In the genomic region with DNA sequence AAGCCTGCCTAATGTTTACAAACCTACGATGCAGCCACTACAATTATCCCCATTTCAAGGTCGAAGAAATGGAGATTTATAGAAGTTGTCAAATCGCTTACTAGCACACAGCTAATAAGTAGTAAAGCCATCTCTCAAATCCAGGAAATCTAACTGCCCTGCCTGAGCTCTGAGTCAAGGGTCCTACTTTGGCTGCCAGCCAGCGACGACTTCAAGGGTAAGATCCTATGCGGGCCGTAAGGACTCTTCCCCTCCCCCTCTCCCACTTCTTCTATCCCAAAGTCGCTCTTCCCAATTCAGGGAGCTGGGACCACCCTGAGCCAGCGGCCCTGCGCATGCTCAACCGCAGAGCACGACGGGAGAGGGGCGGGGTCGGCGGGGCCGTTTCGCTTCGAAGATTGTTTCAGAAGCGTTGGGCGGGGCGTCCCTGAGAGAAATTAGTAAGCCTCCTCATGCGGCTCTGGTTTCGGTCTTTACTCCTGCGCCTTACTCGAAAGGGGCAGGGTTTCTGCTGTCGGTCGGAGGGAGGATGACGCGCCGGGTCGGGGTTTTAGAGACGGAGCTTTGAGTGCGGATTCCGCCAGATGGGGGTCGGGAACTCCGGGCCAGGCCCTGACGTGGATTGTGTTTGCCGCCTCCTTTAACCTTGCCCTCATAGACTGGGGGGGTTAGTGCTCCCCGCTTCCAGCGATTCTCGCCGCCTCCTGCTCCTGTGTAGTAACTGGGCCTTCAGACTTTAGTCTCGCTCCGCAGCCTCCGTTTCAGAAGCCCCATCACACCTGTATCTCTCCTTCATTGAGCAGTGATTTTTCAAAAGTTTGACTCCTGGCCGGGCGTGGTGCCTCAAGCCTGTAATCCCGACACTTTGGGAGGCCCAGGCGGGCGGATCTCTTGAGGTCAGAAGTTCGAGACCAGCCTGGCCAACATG, we compare ENCODE assay signal across 7 cellular contexts. TPM values are rescaled to one million over a fixed set of nuclear protein-coding genes. Genes with fewer than 3 reads are reported as not detected.
A peak's percentile ranks its signal among the peaks of the same experiment; 100 is the strongest.
DNase-seq lines count a peak whose midpoint lies in the region; ATAC-seq, FAIRE-seq and TF ChIP-seq lines count a peak whose summit lies in the region.

A gene (plus strand): TSS at position 383 of the 928 bp plus-strand sequence. CDS start 14,603 bp downstream, outside the sequence.

- TF ChIP-seq CTCF in K562 (IDR thresholded peaks at IDR 0.05 in 2 of 3, conservative IDR thresholded peaks at IDR 0.05 in 1 of 3; ENCODE audit: insufficient read depth in 2 of 3, low read depth in 1 of 3, low read length in 3 of 3) = 0 out of 6 replicates have a peak, but pooled peaks of 1 of the 3 experiments have one; percentile 0
- no peak for TF ChIP-seq CTCF in sigmoid colon (IDR thresholded peaks at IDR 0.05)

- WGBS in K562 (ENCODE audit: insufficient coverage, low coverage, missing lambda C conversion rate) = under 1% methylated on average over 48 of the region's 52 CpGs
- WGBS in sigmoid colon, 2 donors = 0 to 1% methylated on average over 52 of the region's 52 CpGs

- TF ChIP-seq EP300 in K562 (IDR thresholded peaks at IDR 0.05; ENCODE audit: low read length) (peak; percentile 41; the same call in 1 of the 2 replicates), sigmoid colon (IDR thresholded peaks at IDR 0.05) (no peak)

- peak within 1 kb of the TSS; percentile 88 to 96 for H3K9ac ChIP-seq in K562 (ENCODE audit: insufficient read depth in 1 of 2, low read depth in 2 of 2, low read length in 2 of 2)

- H3K27ac ChIP-seq in K562 (ENCODE audit: extremely low read depth, low read depth, low read length) = peak within 1 kb of the TSS; percentile 86
- peak within 1 kb of the TSS; percentile 86 to 91 (median 88) for H3K27ac ChIP-seq in sigmoid colon

- POLR2A ChIA-PET in K562 (lab: Yijun Ruan, JAX) = interaction anchor here (0.6 to 1.7 kb wide), 9 partner anchors 12 to 458 kb away, joined by 3 to 7 read pairs (median 4); a partner anchor contains a TSS

- in situ Hi-C loops in K562 (cut with MboI) = no loop called here

- H3K9me3 ChIP-seq in K562 (replicated peaks; ENCODE audit: control insufficient read depth, insufficient read depth, low read depth, low read length) (no peaks in the 10 kb centered on the region), sigmoid colon (peaks cover 0 to 2% (median 0%) of the 10 kb centered on the region in 4 donors)

- TF ChIP-seq RAD21 in K562 (CRISPR knock-in tag; conservative IDR thresholded peaks at IDR 0.05 in 1 of 2, IDR thresholded peaks at IDR 0.05 in 1 of 2) = no peak; a peak in 1 of 4 replicates

- peak; percentile 56 for FAIRE-seq in K562 (lab: Jason Lieb, UNC)

- H3K9me1 ChIP-seq in K562 (ENCODE audit: control insufficient read depth, insufficient read depth, low read length) = no peaks in the 10 kb centered on the region

- H4K20me1 ChIP-seq in K562 (replicated peaks; ENCODE audit: control insufficient read depth, insufficient read depth, low read length) = no peaks in the 10 kb centered on the region

- BruUV-seq in K562 (replicated peaks; lab: Mats Ljungman, UMichigan) = TSS peak; percentile 96

- DNase-seq in NCI-H187 treated with DMSO at 0.1 percent for 48 hours (lab: John Stamatoyannopoulos, UW) (peak; percentile 11), T1000 (lab: John Stamatoyannopoulos, UW) (peak; percentile 70), K562 (ENCODE audit: extremely low read depth in 1 of 4, low spot score in 3 of 4) (peak; percentile 88 to 92 (median 92)), iPS DF 4.7 (ENCODE audit: extremely low read depth, low spot score) (peak; percentile 85), sigmoid colon (peak; percentile 91)

- H3K79me2 ChIP-seq in K562 (ENCODE audit: control insufficient read depth, insufficient read depth, low read length) = peaks cover 40% of the 10 kb centered on the region

- H2AFZ ChIP-seq in K562 (ENCODE audit: low read depth, low read length) = peak within 1 kb of the TSS; percentile 100

- CTCF ChIA-PET in K562 (lab: Yijun Ruan, JAX; ENCODE audit: low intra/inter-chr PET ratio) = no interaction called here

- H3K4me3 ChIP-seq in K562 (peak within 1 kb of the TSS; percentile 68), sigmoid colon (peak within 1 kb of the TSS; percentile 60 to 71 (median 63))

- TF ChIP-seq POLR2A in GM18505 (IDR thresholded peaks at IDR 0.05; ENCODE audit: borderline replicate concordance, extremely low read depth, insufficient read depth, insufficient read length) (peak; percentile 76), K562 (conservative IDR thresholded peaks at IDR 0.05) (peak; percentile 90), sigmoid colon (IDR thresholded peaks at IDR 0.05) (peak; percentile 39 to 42)

- intact Hi-C loops in K562 (cut with micrococcal nuclease) (no loop called here), sigmoid colon (cut with DNase I) (loop anchor here (1.0 to 2.0 kb wide), 2 partner anchors 48 to 216 kb away; a partner anchor contains a TSS)

- peak within 1 kb of the TSS; percentile 99 for H3K4me2 ChIP-seq in K562 (ENCODE audit: insufficient read depth, low read length)

- H3K4me1 ChIP-seq in K562 (replicated peaks in 1 of 2; ENCODE audit: control insufficient read depth in 2 of 2, insufficient read depth in 2 of 2, low read length in 2 of 2) (peaks cover 12 to 15% of the 10 kb centered on the region in 2 experiments; a peak in 4 of 5 replicates), sigmoid colon (peaks cover 0 to 22% (median 14%) of the 10 kb centered on the region in 4 donors)

- H3K27me3 ChIP-seq in K562 (ENCODE audit: control insufficient read depth in 2 of 2, insufficient read depth in 2 of 2, low read length in 2 of 2) (no peaks in the 10 kb centered on the region), sigmoid colon (no peaks in the 10 kb centered on the region)

- H3K36me3 ChIP-seq in K562 (ENCODE audit: control insufficient read depth, insufficient read depth, low read length) (peaks cover 4% of the 10 kb centered on the region; the same call in 2 of the 3 replicates), sigmoid colon (no peaks in the 10 kb centered on the region)

- ATAC-seq in GM18505 (IDR thresholded peaks at IDR 0.05; ENCODE audit: unreplicated experiment) = peak; percentile 93
- peak; percentile 92 for ATAC-seq in HG02938 (IDR thresholded peaks at IDR 0.05; ENCODE audit: unreplicated experiment)
- ATAC-seq in K562 = peak; percentile 96

TF ChIP-seq in K562, 482 proteins besides CTCF, POLR2A, EP300 and RAD21 (continues in another document):
- peak; percentile 89 for TF ChIP-seq RBFOX2 (IDR thresholded peaks at IDR 0.05; ENCODE audit: low read depth, low read length)
- TF ChIP-seq GTF2E2 (tag; IDR thresholded peaks at IDR 0.05) = peak; percentile 73
- peak; percentile 94 for TF ChIP-seq FOXM1 (IDR thresholded peaks at IDR 0.05; ENCODE audit: low read depth)
- TF ChIP-seq FOXM1 (CRISPR knock-in tag; IDR thresholded peaks at IDR 0.05; ENCODE audit: low read depth) = 0 out of 2 replicates have a peak, but pooled peaks have one; percentile 62
- TF ChIP-seq SETDB1 (IDR thresholded peaks at IDR 0.05; ENCODE audit: low read length) = no peak
- TF ChIP-seq, protein P1, sequence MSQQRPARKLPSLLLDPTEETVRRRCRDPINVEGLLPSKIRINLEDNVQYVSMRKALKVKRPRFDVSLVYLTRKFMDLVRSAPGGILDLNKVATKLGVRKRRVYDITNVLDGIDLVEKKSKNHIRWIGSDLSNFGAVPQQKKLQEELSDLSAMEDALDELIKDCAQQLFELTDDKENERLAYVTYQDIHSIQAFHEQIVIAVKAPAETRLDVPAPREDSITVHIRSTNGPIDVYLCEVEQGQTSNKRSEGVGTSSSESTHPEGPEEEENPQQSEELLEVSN (IDR thresholded peaks at IDR 0.05; ENCODE audit: borderline replicate concordance in 1 of 2, extremely low read depth in 1 of 2, insufficient read depth in 1 of 2, insufficient read length in 1 of 2, low read depth in 1 of 2, low read length in 1 of 2, poor library complexity in 1 of 2, severe bottlenecking in 1 of 2) = peak; percentile 56 to 65
- TF ChIP-seq, protein P2, sequence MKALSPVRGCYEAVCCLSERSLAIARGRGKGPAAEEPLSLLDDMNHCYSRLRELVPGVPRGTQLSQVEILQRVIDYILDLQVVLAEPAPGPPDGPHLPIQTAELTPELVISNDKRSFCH (CRISPR knock-in tag; IDR thresholded peaks at IDR 0.05) = no peak
- TF ChIP-seq, protein P2 (tag; IDR thresholded peaks at IDR 0.05) = 0 out of 2 replicates have a peak, but pooled peaks have one; percentile 41
- no peak for TF ChIP-seq ZNF347 (CRISPR knock-in tag; IDR thresholded peaks at IDR 0.05; ENCODE audit: low read depth)
- TF ChIP-seq ZZZ3 (IDR thresholded peaks at IDR 0.05) = peak; percentile 94
- TF ChIP-seq FOXJ2 (tag; IDR thresholded peaks at IDR 0.05) = no peak
- TF ChIP-seq ZNF124 (CRISPR knock-in tag; IDR thresholded peaks at IDR 0.05) = no peak
- TF ChIP-seq BRD9 (IDR thresholded peaks at IDR 0.05; ENCODE audit: low read depth, partially characterized antibody) = peak; percentile 21

RNA-seq across cellular contexts. Expression of the gene that starts here (rescaled TPM):
- total RNA-seq in K562 (2011; cell fraction: chromatin; rRNA removed; ENCODE audit: low replicate concordance) = 52.0 and 81.1 TPM in 2 replicates
- 19.8 and 24.6 TPM in 2 replicates for total RNA-seq in K562 (2011; cell fraction: nucleolus; rRNA removed)
- total RNA-seq in K562 (2011; cell fraction: nucleoplasm; rRNA removed) = 35.9 and 38.6 TPM in 2 replicates
- 8.0 and 10.6 TPM in 2 replicates for total RNA-seq in K562 (2014; rRNA removed)
- 23.9 and 25.1 TPM in 2 replicates for total RNA-seq in K562 (2014; rRNA removed; fragmentation: Illumina TruSeq; extraction: Trizol)
- 20.5 and 24.5 TPM in 2 replicates for total RNA-seq in K562 (2015; rRNA removed; fragmentation: Illumina TruSeq; extraction: Trizol)
- 18.6 and 20.3 TPM in 2 replicates for total RNA-seq in K562 (2021)
- 25.4 and 27.0 TPM in 2 replicates for polyA plus RNA-seq in K562 (2011; rRNA removed)
- polyA plus RNA-seq in K562 (2011; cell fraction: cytosol; rRNA removed) = 6.5 and 12.9 TPM in 2 replicates
- polyA plus RNA-seq in K562 (2011; cell fraction: nucleus; rRNA removed) = 21.6 and 24.5 TPM in 2 replicates
- polyA plus RNA-seq in K562 (2012) = 7.5 and 8.5 TPM in 2 replicates
- polyA plus RNA-seq in K562 (2014; fragmentation: Illumina TruSeq; extraction: Trizol) = 12.2 and 15.8 TPM in 2 replicates
- 10 to 100 TPM in 1 of 2 experiments, 1 to 10 TPM in 1; 8.8 to 14.2 TPM for polyA plus RNA-seq in K562 (2014; fragmentation: Nextera tagmentation; extraction: Ambion mirVana)
- polyA plus RNA-seq in K562 (2014; rRNA removed) = 7.5 and 8.6 TPM in 2 replicates
- polyA minus RNA-seq in K562 (2011; rRNA and poly(A)+ RNA removed) = 63.3 and 94.2 TPM in 2 replicates
- polyA minus RNA-seq in K562 (2011; cell fraction: cytosol; rRNA and poly(A)+ RNA removed) = 17.0 and 20.5 TPM in 2 replicates
- 7.1 and 24.3 TPM in 2 replicates for polyA minus RNA-seq in K562 (2011; cell fraction: nucleus; rRNA and poly(A)+ RNA removed)
- total RNA-seq in sigmoid colon = 10 to 100 TPM; 13.0 to 29.6 (median 19.3) TPM
- polyA plus RNA-seq in sigmoid colon = 1 to 10 TPM; 1.8 to 3.7 (median 2.1) TPM

Comparison
In these comparisons a context has a peak if more than half of its experiments do, and no peak if none do; other contexts are left out.
1. Peak in every context shown above with its lines: DNase-seq, ATAC-seq, H3K4me3 ChIP-seq and H3K27ac ChIP-seq.
2. DNase-seq: peak in every context shown above with its lines; median percentile 92 in K562; 91 in sigmoid colon; 85 in iPS DF 4.7; 70 in T1000; 11 in NCI-H187 treated with DMSO at 0.1 percent for 48 hours.